In genomic region chr4:3532714-3533336, GRCh38 we compare ENCODE assay signal across 8 cellular contexts. TPM values are rescaled to one million over a fixed set of nuclear protein-coding genes. Genes with fewer than 3 reads are reported as not detected.
DNase-seq lines count a peak whose midpoint lies in the region; ATAC-seq and TF ChIP-seq lines count a peak whose summit lies in the region.

No MANE protein-coding gene starts in this region.

- H3K4me1 ChIP-seq in SK-N-SH (ENCODE audit: control insufficient read depth in 1 of 2, insufficient read depth in 2 of 2, low read depth in 1 of 2, low read length in 1 of 2) (peaks cover 0 to 20% of the 10 kb centered on the region in 2 experiments; a peak in 1 of 4 replicates), heart right ventricle (peaks cover 4 to 44% (median 28%) of the 10 kb centered on the region in 9 donors), sigmoid colon (peaks cover 0 to 35% (median 29%) of the 10 kb centered on the region in 4 donors)

- H3K27ac ChIP-seq in SK-N-SH (ENCODE audit: low read depth in 2 of 2, low read length in 1 of 2), result peak overlapping the region in 1 of 2 experiments; percentile 68; a peak in 1 of 4 replicates
- H3K27ac ChIP-seq in WERI-Rb-1, result peak overlapping the region; percentile 42
- peak overlapping the region in 5 of 10 donors; percentile 11 to 91 (median 58) for H3K27ac ChIP-seq in heart right ventricle
- peak overlapping the region; percentile 70 to 83 (median 76) for H3K27ac ChIP-seq in sigmoid colon

- H3K79me2 ChIP-seq in SK-N-SH (ENCODE audit: insufficient read depth), result peaks cover 38% of the 10 kb centered on the region

- no peak for DNase-seq in SK-N-SH
- DNase-seq in WERI-Rb-1, result no peak
- no peak for DNase-seq in heart right ventricle
- DNase-seq in sigmoid colon, result no peak
- DNase-seq in SKM-1 (lab: John Stamatoyannopoulos, UW; ENCODE audit: unreplicated experiment), result no peak
- DNase-seq in NCI-H2227 treated with DMSO at 0.1 percent for 48 hours (lab: John Stamatoyannopoulos, UW), result no peak

- H3K9me3 ChIP-seq in SK-N-SH, result no peaks in the 10 kb centered on the region
- no peaks in the 10 kb centered on the region for H3K9me3 ChIP-seq in WERI-Rb-1 (ENCODE audit: severe bottlenecking)
- no peaks in the 10 kb centered on the region for H3K9me3 ChIP-seq in heart right ventricle
- H3K9me3 ChIP-seq in sigmoid colon, result no peaks in the 10 kb centered on the region

- intact Hi-C loops in heart right ventricle (cut with DNase I) (no loop called here), sigmoid colon (cut with DNase I) (loop anchor here (2.0 to 10.0 kb wide), 2 partner anchors 240 to 422 kb away; partner anchors contain the start of gene RGS12)

- peak overlapping the region; percentile 83 for H2AFZ ChIP-seq in SK-N-SH (ENCODE audit: low read depth)

- no peaks in the 10 kb centered on the region for H3K9me2 ChIP-seq in SK-N-SH

- no peaks in the 10 kb centered on the region for H3F3A ChIP-seq in SK-N-SH (replicated peaks; ENCODE audit: insufficient read depth)

- peaks cover 34% of the 10 kb centered on the region for H4K20me1 ChIP-seq in SK-N-SH (ENCODE audit: insufficient read depth)

- H3K4me3 ChIP-seq in SK-N-SH (ENCODE audit: low read depth in 2 of 2, low read length in 1 of 2) (peak overlapping the region; percentile 34 to 88), WERI-Rb-1 (ENCODE audit: low read depth, low read length) (peak overlapping the region; percentile 37), heart right ventricle (peak overlapping the region; percentile 75 to 97 (median 84)), sigmoid colon (peak overlapping the region; percentile 67 to 97 (median 85))

- no peak overlapping the region for H3K9ac ChIP-seq in SK-N-SH

- H3K27me3 ChIP-seq in SK-N-SH (ENCODE audit: insufficient read depth) (no peaks in the 10 kb centered on the region), WERI-Rb-1 (ENCODE audit: insufficient read depth, low read depth, severe bottlenecking) (no peaks in the 10 kb centered on the region), heart right ventricle (no peaks in the 10 kb centered on the region), sigmoid colon (no peaks in the 10 kb centered on the region)

- H3K4me2 ChIP-seq in SK-N-SH, result peak overlapping the region; percentile 95

- H3K36me3 ChIP-seq in SK-N-SH (replicated peaks in 1 of 2; ENCODE audit: control insufficient read depth in 1 of 2, insufficient read depth in 2 of 2, low read length in 1 of 2) (peaks cover 0 to 8% of the 10 kb centered on the region in 2 experiments), WERI-Rb-1 (peaks cover 28% of the 10 kb centered on the region), heart right ventricle (peaks cover 0 to 26% (median 0%) of the 10 kb centered on the region in 9 donors), sigmoid colon (peaks cover 0 to 5% (median 2%) of the 10 kb centered on the region in 4 donors)

- TF ChIP-seq RAD21 in SK-N-SH (IDR thresholded peaks at IDR 0.05; ENCODE audit: low read length), result no peak

- no peak for ATAC-seq in SK-N-SH treated with all-trans-retinoic acid at 6 μM for 48 hours
- peak in 7 of 8 donors; percentile 40 to 72 (median 66) for ATAC-seq in heart right ventricle
- no peak for ATAC-seq in HG03439 (IDR thresholded peaks at IDR 0.05; ENCODE audit: unreplicated experiment)

- TF ChIP-seq CTCF in SK-N-SH (IDR thresholded peaks at IDR 0.05) (no peak), WERI-Rb-1 (IDR thresholded peaks at IDR 0.05; ENCODE audit: low read depth, low read length) (no peak), heart right ventricle (IDR thresholded peaks at IDR 0.05) (no peak), sigmoid colon (IDR thresholded peaks at IDR 0.05) (no peak)

- TF ChIP-seq EP300 in SK-N-SH (IDR thresholded peaks at IDR 0.05; ENCODE audit: borderline replicate concordance in 1 of 2, low read depth in 1 of 2, low read length in 1 of 2), result no peak
- TF ChIP-seq EP300 in sigmoid colon (IDR thresholded peaks at IDR 0.05), result no peak

- TF ChIP-seq POLR2A in sigmoid colon (IDR thresholded peaks at IDR 0.05), result no peak

- WGBS in SK-N-SH (ENCODE audit: low lambda C conversion rate), result 55% methylated on average over 20 of the region's 42 CpGs
- 7 to 8% methylated on average over 42 of the region's 42 CpGs for WGBS in heart right ventricle, 2 donors
- WGBS in sigmoid colon, 2 donors, result 10 to 14% methylated on average over 42 of the region's 42 CpGs

- CTCF ChIA-PET in SK-N-SH (lab: Yijun Ruan, JAX), result interaction anchor here (1.2 kb wide), 1 partner anchor 253 kb away, joined by 3 read pairs; no protein-coding TSS in a partner anchor

- POLR2A ChIA-PET in SK-N-SH (lab: Yijun Ruan, JAX), result no interaction called here

TF ChIP-seq in SK-N-SH, 30 proteins besides CTCF, POLR2A, EP300 and RAD21 (continues in another document):
- TF ChIP-seq TCF12 (IDR thresholded peaks at IDR 0.05), result no peak
- no peak for TF ChIP-seq FOXM1 (IDR thresholded peaks at IDR 0.05; ENCODE audit: low read depth)
- TF ChIP-seq EZH2phosphoT487 (IDR thresholded peaks at IDR 0.05; ENCODE audit: borderline replicate concordance, low read depth), result no peak
- TF ChIP-seq POLR2AphosphoS5 (IDR thresholded peaks at IDR 0.05; ENCODE audit: low read depth, low read length), result no peak
- TF ChIP-seq GATA2 (CRISPR knock-in tag; IDR thresholded peaks at IDR 0.05), result no peak
- TF ChIP-seq CHD2 (IDR thresholded peaks at IDR 0.05; ENCODE audit: low read length, partially characterized antibody), result no peak
- no peak for TF ChIP-seq TEAD4 (IDR thresholded peaks at IDR 0.05; ENCODE audit: borderline replicate concordance, insufficient read depth)
- TF ChIP-seq, protein P1, sequence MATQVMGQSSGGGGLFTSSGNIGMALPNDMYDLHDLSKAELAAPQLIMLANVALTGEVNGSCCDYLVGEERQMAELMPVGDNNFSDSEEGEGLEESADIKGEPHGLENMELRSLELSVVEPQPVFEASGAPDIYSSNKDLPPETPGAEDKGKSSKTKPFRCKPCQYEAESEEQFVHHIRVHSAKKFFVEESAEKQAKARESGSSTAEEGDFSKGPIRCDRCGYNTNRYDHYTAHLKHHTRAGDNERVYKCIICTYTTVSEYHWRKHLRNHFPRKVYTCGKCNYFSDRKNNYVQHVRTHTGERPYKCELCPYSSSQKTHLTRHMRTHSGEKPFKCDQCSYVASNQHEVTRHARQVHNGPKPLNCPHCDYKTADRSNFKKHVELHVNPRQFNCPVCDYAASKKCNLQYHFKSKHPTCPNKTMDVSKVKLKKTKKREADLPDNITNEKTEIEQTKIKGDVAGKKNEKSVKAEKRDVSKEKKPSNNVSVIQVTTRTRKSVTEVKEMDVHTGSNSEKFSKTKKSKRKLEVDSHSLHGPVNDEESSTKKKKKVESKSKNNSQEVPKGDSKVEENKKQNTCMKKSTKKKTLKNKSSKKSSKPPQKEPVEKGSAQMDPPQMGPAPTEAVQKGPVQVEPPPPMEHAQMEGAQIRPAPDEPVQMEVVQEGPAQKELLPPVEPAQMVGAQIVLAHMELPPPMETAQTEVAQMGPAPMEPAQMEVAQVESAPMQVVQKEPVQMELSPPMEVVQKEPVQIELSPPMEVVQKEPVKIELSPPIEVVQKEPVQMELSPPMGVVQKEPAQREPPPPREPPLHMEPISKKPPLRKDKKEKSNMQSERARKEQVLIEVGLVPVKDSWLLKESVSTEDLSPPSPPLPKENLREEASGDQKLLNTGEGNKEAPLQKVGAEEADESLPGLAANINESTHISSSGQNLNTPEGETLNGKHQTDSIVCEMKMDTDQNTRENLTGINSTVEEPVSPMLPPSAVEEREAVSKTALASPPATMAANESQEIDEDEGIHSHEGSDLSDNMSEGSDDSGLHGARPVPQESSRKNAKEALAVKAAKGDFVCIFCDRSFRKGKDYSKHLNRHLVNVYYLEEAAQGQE (IDR thresholded peaks at IDR 0.05; ENCODE audit: low read depth, low read length), result no peak

TF ChIP-seq in SK-N-SH treated with all-trans-retinoic acid at 6 μM for 48 hours, 23 proteins besides CTCF, POLR2A, EP300 and RAD21 (continues in another document):
- TF ChIP-seq, protein P2, sequence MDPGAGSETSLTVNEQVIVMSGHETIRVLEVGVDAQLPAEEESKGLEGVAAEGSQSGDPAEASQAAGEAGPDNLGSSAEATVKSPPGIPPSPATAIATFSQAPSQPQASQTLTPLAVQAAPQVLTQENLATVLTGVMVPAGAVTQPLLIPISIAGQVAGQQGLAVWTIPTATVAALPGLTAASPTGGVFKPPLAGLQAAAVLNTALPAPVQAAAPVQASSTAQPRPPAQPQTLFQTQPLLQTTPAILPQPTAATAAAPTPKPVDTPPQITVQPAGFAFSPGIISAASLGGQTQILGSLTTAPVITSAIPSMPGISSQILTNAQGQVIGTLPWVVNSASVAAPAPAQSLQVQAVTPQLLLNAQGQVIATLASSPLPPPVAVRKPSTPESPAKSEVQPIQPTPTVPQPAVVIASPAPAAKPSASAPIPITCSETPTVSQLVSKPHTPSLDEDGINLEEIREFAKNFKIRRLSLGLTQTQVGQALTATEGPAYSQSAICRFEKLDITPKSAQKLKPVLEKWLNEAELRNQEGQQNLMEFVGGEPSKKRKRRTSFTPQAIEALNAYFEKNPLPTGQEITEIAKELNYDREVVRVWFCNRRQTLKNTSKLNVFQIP (CRISPR knock-in tag; IDR thresholded peaks at IDR 0.05; ENCODE audit: borderline replicate concordance, low read depth), result no peak
- TF ChIP-seq, protein P3, sequence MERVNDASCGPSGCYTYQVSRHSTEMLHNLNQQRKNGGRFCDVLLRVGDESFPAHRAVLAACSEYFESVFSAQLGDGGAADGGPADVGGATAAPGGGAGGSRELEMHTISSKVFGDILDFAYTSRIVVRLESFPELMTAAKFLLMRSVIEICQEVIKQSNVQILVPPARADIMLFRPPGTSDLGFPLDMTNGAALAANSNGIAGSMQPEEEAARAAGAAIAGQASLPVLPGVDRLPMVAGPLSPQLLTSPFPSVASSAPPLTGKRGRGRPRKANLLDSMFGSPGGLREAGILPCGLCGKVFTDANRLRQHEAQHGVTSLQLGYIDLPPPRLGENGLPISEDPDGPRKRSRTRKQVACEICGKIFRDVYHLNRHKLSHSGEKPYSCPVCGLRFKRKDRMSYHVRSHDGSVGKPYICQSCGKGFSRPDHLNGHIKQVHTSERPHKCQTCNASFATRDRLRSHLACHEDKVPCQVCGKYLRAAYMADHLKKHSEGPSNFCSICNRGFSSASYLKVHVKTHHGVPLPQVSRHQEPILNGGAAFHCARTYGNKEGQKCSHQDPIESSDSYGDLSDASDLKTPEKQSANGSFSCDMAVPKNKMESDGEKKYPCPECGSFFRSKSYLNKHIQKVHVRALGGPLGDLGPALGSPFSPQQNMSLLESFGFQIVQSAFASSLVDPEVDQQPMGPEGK (CRISPR knock-in tag; IDR thresholded peaks at IDR 0.05; ENCODE audit: borderline replicate concordance), result no peak
- no peak for TF ChIP-seq OSR1 (CRISPR knock-in tag; IDR thresholded peaks at IDR 0.05)

RNA-seq across cellular contexts. Expression of gene LRPAP1, which starts 0.6 kb away (rescaled TPM):
- 200 and 209 TPM in 2 replicates for polyA plus RNA-seq in SK-N-SH (2012; rRNA removed)
- 115 and 179 TPM in 2 replicates for polyA plus RNA-seq in SK-N-SH (2012; cell fraction: cytosol; rRNA removed)
- polyA plus RNA-seq in SK-N-SH (2012; cell fraction: nucleus; rRNA removed), result 119 and 167 TPM in 2 replicates
- 100 to 1,000 TPM; 234 to 392 (median 345) TPM for total RNA-seq in heart right ventricle
- polyA plus RNA-seq in heart right ventricle, result 100 to 1,000 TPM in 1 of 2 donors, 10 to 100 TPM in 1; 49.9 to 418 TPM
- total RNA-seq in sigmoid colon, result 100 to 1,000 TPM in 2 of 4 donors, 10 to 100 TPM in 2; 85.3 to 127 (median 99.6) TPM
- polyA plus RNA-seq in sigmoid colon, result 100 to 1,000 TPM in 1 of 3 donors, 10 to 100 TPM in 2; 25.2 to 123 (median 44.2) TPM

Comparison
In these comparisons a context has a peak if more than half of its experiments do, and no peak if none do; other contexts are left out.
1. ATAC-seq: peak in heart right ventricle (7 of 8); none in SK-N-SH treated with all-trans-retinoic acid at 6 μM for 48 hours (single experiment) and HG03439 (single experiment).
2. Peak in every context shown above with its lines, with median percentiles within 50 percentile points of each other: H3K4me3 ChIP-seq.